ENCODE assay signal across 32 cellular contexts in genomic region chr7:51701935-51702334, GRCh38.
"Had no signal": no experiment of that assay in that cellular context is flagged by ENCODE, and none has a peak within 500 bp of the region (broad histone marks: within the 10 kb centered on the region; RNA-seq: fewer than 3 reads in every experiment).

No MANE protein-coding gene starts in this region.

- ATAC-seq: activated naive CD4-positive, alpha-beta T cell treated with anti-CD3 and anti-CD28 coated beads, Interleukin-2, amount 50 U/mL, for 72 hours; activated naive CD8-positive, alpha-beta T cell treated with anti-CD3 and anti-CD28 coated beads, Interleukin-2, amount 50 U/mL, for 24 hours; activated T-cell treated with anti-CD3 and anti-CD28 coated beads, Interleukin-2, amount 50 U/mL, for 4 hours; activated T-cell treated with anti-CD3 and anti-CD28 coated beads, Interleukin-2, amount 50 U/mL, for 72 hours; activated T-helper 17 cell treated with anti-CD3 and anti-CD28 coated beads, Interleukin-2, amount 50 U/mL, for 72 hours; body of pancreas had no signal

- H3K27ac ChIP-seq: adrenal gland, ascending aorta, body of pancreas, brain microvascular endothelial cell, breast epithelium, cardiac muscle cell had no signal

- H3K9me3 ChIP-seq: body of pancreas, breast epithelium had no signal

- H3K36me3 ChIP-seq: adrenal gland, ascending aorta, brain microvascular endothelial cell, breast epithelium, cardiac muscle cell had no signal

- DNase-seq: activated effector memory CD4-positive, alpha-beta T cell treated with anti-CD3 and anti-CD28 coated beads, Interleukin-2, amount 50 U/mL, for 16 hours; activated effector memory CD4-positive, alpha-beta T cell treated with Interleukin-2 at 50 U/mL for 16 hours; activated gamma-delta T cell; activated gamma-delta T cell treated with Interleukin-2 at 50 U/mL for 16 hours; activated naive CD4-positive, alpha-beta T cell; activated naive CD4-positive, alpha-beta T cell treated with anti-CD3 and anti-CD28 coated beads for 36 hours; activated naive CD4-positive, alpha-beta T cell treated with anti-CD3 and anti-CD28 coated beads, Interleukin-2, amount 10 ng/mL, durations not matched to agents 7 days and 5 days; activated naive CD4-positive, alpha-beta T cell treated with anti-CD3 and anti-CD28 coated beads, Interleukin-2, amount 50 U/mL, for 16 hours; activated naive CD4-positive, alpha-beta T cell treated with Interleukin-2 at 50 U/mL for 16 hours; activated naive CD8-positive, alpha-beta T cell treated with anti-CD3 and anti-CD28 coated beads for 36 hours; activated naive CD8-positive, alpha-beta T cell treated with anti-CD3 and anti-CD28 coated beads, Interleukin-2, amount 10 ng/mL, durations not matched to agents 7 days and 5 days; activated naive CD8-positive, alpha-beta T cell treated with anti-CD3 and anti-CD28 coated beads, Interleukin-2, amount 50 U/mL, for 24 hours; activated T-cell treated with anti-CD3 and anti-CD28 coated beads, Interleukin-2, amount 50 U/mL, for 4 hours; activated T-cell treated with anti-CD3 and anti-CD28 coated beads, Interleukin-2, amount 50 U/mL, for 48 hours; activated T-cell treated with anti-CD3 and anti-CD28 coated beads, Interleukin-2, amount 50 U/mL, for 72 hours; adrenal gland; amniotic stem cell; amygdala; anterior cingulate cortex; aorta; body of pancreas; brain microvascular endothelial cell; caudate nucleus; central memory CD4-positive, alpha-beta T cell; cerebellar nuclear complex had no signal

- H3K4me1 ChIP-seq: ascending aorta, body of pancreas, breast epithelium had no signal

- H3K4me3 ChIP-seq: adrenal gland, ascending aorta, body of pancreas, breast epithelium, cardiac muscle cell had no signal

- FAIRE-seq: astrocyte, bronchial epithelial cell had no signal
